In the genomic region with DNA sequence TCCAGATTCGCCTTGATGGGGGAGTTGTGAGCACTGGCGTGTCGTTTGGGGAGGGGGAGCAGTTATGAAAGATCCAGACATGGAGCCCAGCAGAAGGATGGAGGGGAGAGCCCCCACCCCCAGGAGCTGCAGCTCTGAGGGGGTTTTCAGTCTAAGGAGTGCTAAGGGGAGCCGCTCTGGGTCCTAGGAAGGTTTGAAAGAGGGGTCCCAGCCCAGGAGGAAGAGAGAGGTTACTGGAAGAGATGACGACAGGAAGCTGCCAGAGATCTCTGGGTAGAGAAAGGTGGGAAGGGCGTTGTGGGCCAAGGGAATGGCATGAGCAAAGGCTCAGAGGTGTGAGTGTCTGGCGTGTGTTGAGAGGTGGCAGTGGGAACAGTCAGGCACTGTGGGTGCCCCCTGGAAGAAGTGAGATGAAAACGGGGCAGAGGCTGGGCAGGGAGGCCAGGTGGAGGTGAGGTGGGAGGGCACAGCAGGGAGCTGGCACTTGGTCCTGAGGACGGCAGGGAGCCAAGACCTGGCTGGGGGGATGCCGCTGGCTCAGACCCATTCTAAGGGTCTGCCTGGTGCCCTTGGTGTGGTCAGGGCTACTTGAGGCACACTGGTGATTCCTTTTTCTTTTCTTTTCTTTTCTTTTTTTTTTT, we compare ENCODE assay signal across 12 cellular contexts. TPM values are rescaled to one million over a fixed set of nuclear protein-coding genes. Genes with fewer than 3 reads are reported as not detected.
DNase-seq lines count a peak whose midpoint lies in the region; ATAC-seq and TF ChIP-seq lines count a peak whose summit lies in the region.
"Had no signal": no experiment of that assay in that cellular context is flagged by ENCODE, and none has a peak within 500 bp of the region (broad histone marks: within the 10 kb centered on the region; RNA-seq: fewer than 3 reads in every experiment).

No MANE protein-coding gene starts in this region.

- peak overlapping the region; percentile 98 for H3K27ac ChIP-seq in OCI-LY1 (ENCODE audit: low read depth, low read length, poor library complexity, severe bottlenecking)

- peaks cover 88% of the 10 kb centered on the region for H3K4me1 ChIP-seq in OCI-LY1 (ENCODE audit: insufficient read depth, low read length, severe bottlenecking)

- H3K79me2 ChIP-seq in OCI-LY1 (ENCODE audit: insufficient read depth, low read length), result peaks cover 47% of the 10 kb centered on the region

- H3F3A ChIP-seq in OCI-LY1 (ENCODE audit: insufficient read depth, low read length), result peaks cover 4% of the 10 kb centered on the region

- H3K4me3 ChIP-seq in GM06990 (replicated peaks; ENCODE audit: low read depth, low read length), result peak overlapping the region; percentile 80
- H3K4me3 ChIP-seq in OCI-LY1 (ENCODE audit: low read depth, low read length, poor library complexity, severe bottlenecking), result peak overlapping the region; percentile 65

- ATAC-seq in GM21737 (IDR thresholded peaks at IDR 0.05; ENCODE audit: unreplicated experiment), result no peak

- no peak overlapping the region for H2AFZ ChIP-seq in OCI-LY1 (ENCODE audit: low read length)

- H3K9me3 ChIP-seq in OCI-LY1 (ENCODE audit: low read length), result no peaks in the 10 kb centered on the region

- H3K9me3 Mint-ChIP-seq in endothelial cell (ENCODE audit: unreplicated experiment) (no peaks in the 10 kb centered on the region), progenitor cell of endocrine pancreas (ENCODE audit: low read depth) (no peaks in the 10 kb centered on the region)

- H3K4me2 ChIP-seq in OCI-LY1 (ENCODE audit: low read length), result peak overlapping the region; percentile 93

- H4K20me1 ChIP-seq in OCI-LY1 (ENCODE audit: insufficient read depth, low read length), result no peaks in the 10 kb centered on the region

- DNase-seq in GM06990 (ENCODE audit: extremely low read depth, insufficient read length) (no peak), endothelial cell (ENCODE audit: low spot score) (no peak), progenitor cell of endocrine pancreas (ENCODE audit: low spot score, unreplicated experiment) (no peak), D341Med (ENCODE audit: low spot score) (no peak), NCI-H1930 (lab: John Stamatoyannopoulos, UW) (no peak), HK-2 (ENCODE audit: unreplicated experiment) (no peak)
- DNase-seq: activated CD8-positive, alpha-beta memory T cell treated with anti-CD3 and anti-CD28 coated beads, Interleukin-2, amount 50 U/mL, for 4 hours; DND-41; NCI-H1048; SIG-M5 had no signal

- H3K4me3 Mint-ChIP-seq in endothelial cell (ENCODE audit: unreplicated experiment) (peak overlapping the region; percentile 73), progenitor cell of endocrine pancreas (ENCODE audit: low read depth) (peak overlapping the region; percentile 82)

- no peaks in the 10 kb centered on the region for H3K27me3 ChIP-seq in GM06990 (replicated peaks; ENCODE audit: control insufficient read depth, insufficient read depth, low read length)
- H3K27me3 ChIP-seq in OCI-LY1 (ENCODE audit: insufficient read depth, low read length), result no peaks in the 10 kb centered on the region

- H3K27me3 Mint-ChIP-seq in endothelial cell (ENCODE audit: unreplicated experiment), result peaks cover 20% of the 10 kb centered on the region
- H3K27me3 Mint-ChIP-seq in progenitor cell of endocrine pancreas, result peaks cover 6% of the 10 kb centered on the region

- H3K36me3 Mint-ChIP-seq in endothelial cell (ENCODE audit: low read depth, unreplicated experiment) (no peaks in the 10 kb centered on the region), progenitor cell of endocrine pancreas (ENCODE audit: insufficient read depth) (no peaks in the 10 kb centered on the region)

- no peak overlapping the region for H3K27ac Mint-ChIP-seq in endothelial cell (ENCODE audit: unreplicated experiment)
- no peak overlapping the region for H3K27ac Mint-ChIP-seq in progenitor cell of endocrine pancreas

- H3K9ac ChIP-seq in OCI-LY1 (ENCODE audit: low read length), result peak overlapping the region; percentile 85

- no peaks in the 10 kb centered on the region for H3K9me2 ChIP-seq in OCI-LY1 (ENCODE audit: low read depth, low read length)

- H3K4me1 Mint-ChIP-seq in endothelial cell (ENCODE audit: unreplicated experiment) (peaks cover 3% of the 10 kb centered on the region), progenitor cell of endocrine pancreas (ENCODE audit: low read depth) (peaks cover 23% of the 10 kb centered on the region)

- no peak for TF ChIP-seq CTCF in GM06990 (IDR thresholded peaks at IDR 0.05; ENCODE audit: insufficient read depth, low read length, poor library complexity, severe bottlenecking)
- TF ChIP-seq CTCF in OCI-LY1 (IDR thresholded peaks at IDR 0.05; ENCODE audit: low read length), result no peak
- TF ChIP-seq CTCF in endothelial cell (IDR thresholded peaks at IDR 0.05; ENCODE audit: unreplicated experiment), result no peak
- no peak for TF ChIP-seq CTCF in progenitor cell of endocrine pancreas (IDR thresholded peaks at IDR 0.05; ENCODE audit: unreplicated experiment)

- H3K36me3 ChIP-seq in GM06990 (ENCODE audit: control insufficient read depth, insufficient read depth, low read length), result peaks cover 2% of the 10 kb centered on the region
- peaks cover 72% of the 10 kb centered on the region for H3K36me3 ChIP-seq in OCI-LY1 (ENCODE audit: insufficient read depth, low read length)

RNA-seq across cellular contexts. Expression of gene MGAT3, which starts 1.8 kb away (rescaled TPM):
- total RNA-seq in endothelial cell (ENCODE audit: unreplicated experiment) (0.87 TPM), progenitor cell of endocrine pancreas (28.8 and 32.7 TPM in 2 replicates)

RNA-seq across cellular contexts. Expression of gene MIEF1, which starts 43.5 kb away (rescaled TPM):
- total RNA-seq in endothelial cell (ENCODE audit: unreplicated experiment) (29.2 TPM), progenitor cell of endocrine pancreas (30.5 and 32.4 TPM in 2 replicates)

RNA-seq across cellular contexts. Expression of gene TAB1, which starts 59.0 kb away (rescaled TPM):
- 24.0 TPM for total RNA-seq in endothelial cell (ENCODE audit: unreplicated experiment)
- 31.2 and 40.6 TPM in 2 replicates for total RNA-seq in progenitor cell of endocrine pancreas

Comparison
In these comparisons a context has a peak if more than half of its experiments do, and no peak if none do; other contexts are left out.
1. RNA of gene MGAT3, which starts 1.8 kb away (total RNA-seq): 28.8 to 32.7 TPM in progenitor cell of endocrine pancreas; 0.87 TPM in endothelial cell (single experiment); every median in the first group is over 10 times any median in the second.